Comparison of ENCODE assay signal across 19 cellular contexts in genomic region chr6:168886964-168887363, GRCh38.
"Had no signal": no experiment of that assay in that cellular context is flagged by ENCODE, and none has a peak within 500 bp of the region (broad histone marks: within the 10 kb centered on the region; RNA-seq: fewer than 3 reads in every experiment).

No MANE protein-coding gene starts in this region.

- ATAC-seq: foreskin keratinocyte; lower lobe of right lung; natural killer cell treated with Interleukin-12 subunit alpha and Interleukin-12 subunit beta and Interleukin-15 and Interleukin-18, amount 100 ng/mL, for 72 hours; right cardiac atrium had no signal

- H3K4me3 ChIP-seq: colonic mucosa, left ventricle myocardium inferior, lower lobe of right lung, stomach, thoracic aorta, transverse colon had no signal

- H3K27ac ChIP-seq: colonic mucosa, foreskin keratinocyte, left ventricle myocardium inferior, lower lobe of right lung, stomach, thoracic aorta, transverse colon had no signal

- H3K27me3 ChIP-seq: colonic mucosa, transverse colon had no signal

- H3K27me3 Mint-ChIP-seq: natural killer cell treated with Interleukin-12 subunit alpha and Interleukin-12 subunit beta and Interleukin-15 and Interleukin-18, amount 100 ng/mL, for 72 hours had no signal

- H3K4me3 Mint-ChIP-seq: immature natural killer cell; memory B cell; mesothelial cell of epicardium; natural killer cell treated with Interleukin-12 subunit alpha and Interleukin-12 subunit beta and Interleukin-15 and Interleukin-18, amount 100 ng/mL, for 72 hours had no signal

- DNase-seq: colonic mucosa; dermis blood vessel endothelial cell; erythroblast; foreskin keratinocyte; immature natural killer cell; left ventricle myocardium inferior; lower lobe of right lung; occipital lobe; small intestine; stimulated activated CD4-positive, alpha-beta T cell treated with anti-CD3 and anti-CD28 coated beads, Interleukin-12 subunit alpha, Interleukin-12 subunit beta, amount 100 ng/mL, for 4 hours; stimulated activated naive CD4-positive, alpha-beta T cell; stomach; substantia nigra; transverse colon had no signal

- H3K9me3 ChIP-seq: colonic mucosa, left ventricle myocardium inferior, lower lobe of right lung, stomach, thoracic aorta, transverse colon had no signal

- H3K36me3 ChIP-seq: colonic mucosa, left ventricle myocardium inferior, lower lobe of right lung, stomach, thoracic aorta, transverse colon had no signal

- H3K4me1 ChIP-seq: colonic mucosa, foreskin keratinocyte, transverse colon had no signal

- H3K36me3 Mint-ChIP-seq: memory B cell; mesothelial cell of epicardium; natural killer cell treated with Interleukin-12 subunit alpha and Interleukin-12 subunit beta and Interleukin-15 and Interleukin-18, amount 100 ng/mL, for 72 hours had no signal

- H3K9me3 Mint-ChIP-seq: immature natural killer cell; mesothelial cell of epicardium; natural killer cell treated with Interleukin-12 subunit alpha and Interleukin-12 subunit beta and Interleukin-15 and Interleukin-18, amount 100 ng/mL, for 72 hours had no signal

- H3K27ac Mint-ChIP-seq: memory B cell; mesothelial cell of epicardium; natural killer cell treated with Interleukin-12 subunit alpha and Interleukin-12 subunit beta and Interleukin-15 and Interleukin-18, amount 100 ng/mL, for 72 hours had no signal
